Comparison of ENCODE assay signal across 8 cellular contexts in genomic region chr1:42380617-42381423, GRCh38. TPM values are rescaled to one million over a fixed set of nuclear protein-coding genes. Genes with fewer than 3 reads are reported as not detected.
A peak's percentile ranks its signal among the peaks of the same experiment; 100 is the strongest.
DNase-seq lines count a peak whose midpoint lies in the region; ATAC-seq and TF ChIP-seq lines count a peak whose summit lies in the region.

TSS of gene RIMKLA (plus strand) at chr1:42380792. CDS start at chr1:42380935, 143 bp downstream.

- ATAC-seq in GM18861 (IDR thresholded peaks at IDR 0.05; ENCODE audit: unreplicated experiment): peak; percentile 66
- ATAC-seq in HG03095 (IDR thresholded peaks at IDR 0.05; ENCODE audit: unreplicated experiment): peak; percentile 86

- no peaks in the 10 kb centered on the region for H3K79me2 ChIP-seq in fibroblast of lung (ENCODE audit: control insufficient read depth, insufficient read depth, low read length)

- H3K9me3 ChIP-seq in fibroblast of lung (ENCODE audit: control insufficient read depth, insufficient read depth, low read depth, low read length) (no peaks in the 10 kb centered on the region), testis (no peaks in the 10 kb centered on the region)

- peak within 1 kb of the TSS; percentile 64 for H3K4me2 ChIP-seq in fibroblast of lung (ENCODE audit: extremely low read depth, insufficient read depth, low read length)

- intact Hi-C loops in testis (cut with DNase I; ENCODE audit: low total_unique reads): no loop called here

- no peaks in the 10 kb centered on the region for H4K20me1 ChIP-seq in fibroblast of lung (ENCODE audit: control insufficient read depth, extremely low read depth, insufficient read depth, low read length)

- no peak within 1 kb of the TSS for H3K27ac Mint-ChIP-seq in nephron

- H3K36me3 Mint-ChIP-seq in nephron (ENCODE audit: low read depth): no peaks in the 10 kb centered on the region

- H3K27me3 ChIP-seq in fibroblast of lung (ENCODE audit: control insufficient read depth, insufficient read depth, low read length): peaks cover 18% of the 10 kb centered on the region
- H3K27me3 ChIP-seq in testis: no peaks in the 10 kb centered on the region

- no peak within 1 kb of the TSS for H3K9ac ChIP-seq in fibroblast of lung (ENCODE audit: insufficient read depth, low read length)

- peaks cover 75% of the 10 kb centered on the region for H3K27me3 Mint-ChIP-seq in nephron (ENCODE audit: low read depth)

- H3K4me1 Mint-ChIP-seq in nephron: peaks cover 4% of the 10 kb centered on the region

- peak within 1 kb of the TSS; percentile 84 to 87 (median 85) for H3K4me3 Mint-ChIP-seq in nephron

- 1 to 6% methylated on average over 12 to 63 of the region's 100 CpGs for WGBS in testis, 2 donors

- peak within 1 kb of the TSS; percentile 53 for H2AFZ ChIP-seq in fibroblast of lung (ENCODE audit: low read length)

- no peak within 1 kb of the TSS for H3K27ac ChIP-seq in fibroblast of lung (ENCODE audit: insufficient read depth, low read length)
- no peak within 1 kb of the TSS for H3K27ac ChIP-seq in testis

- H3K4me1 ChIP-seq in fibroblast of lung (ENCODE audit: control insufficient read depth, extremely low read depth, insufficient read depth, low read length) (no peaks in the 10 kb centered on the region), testis (no peaks in the 10 kb centered on the region)

- TF ChIP-seq POLR2A in testis (IDR thresholded peaks at IDR 0.05): no peak

- DNase-seq in AG10803 (ENCODE audit: low read depth): peak; percentile 12
- peak; percentile 70 for DNase-seq in NCI-H510A treated with DMSO at 0.1 percent for 48 hours (lab: John Stamatoyannopoulos, UW)
- DNase-seq in activated T-cell treated with anti-CD3 and anti-CD28 coated beads, Interleukin-2, amount 50 U/mL, for 48 hours: peak; percentile 63 to 78
- DNase-seq in fibroblast of lung (ENCODE audit: low read depth in 2 of 2): peak; percentile 6 to 20
- peak; percentile 55 for DNase-seq in testis

- H3K9me3 Mint-ChIP-seq in nephron: no peaks in the 10 kb centered on the region

- TF ChIP-seq CTCF in AG10803 (conservative IDR thresholded peaks at IDR 0.05; ENCODE audit: low read length) (no peak), fibroblast of lung (conservative IDR thresholded peaks at IDR 0.05 in 1 of 2, IDR thresholded peaks at IDR 0.05 in 1 of 2; ENCODE audit: low read depth in 1 of 2, low read length in 2 of 2) (no peak), nephron (IDR thresholded peaks at IDR 0.05; ENCODE audit: unreplicated experiment in 3 of 3) (no peak), testis (IDR thresholded peaks at IDR 0.05) (no peak)

- H3K36me3 ChIP-seq in fibroblast of lung (ENCODE audit: control insufficient read depth, insufficient read depth, low read length): no peaks in the 10 kb centered on the region
- no peaks in the 10 kb centered on the region for H3K36me3 ChIP-seq in testis (ENCODE audit: low read depth, missing control alignments)

- H3K4me3 ChIP-seq in AG10803 (ENCODE audit: low read length) (peak within 1 kb of the TSS; percentile 45), fibroblast of lung (replicated peaks in 1 of 4; ENCODE audit: control extremely low read depth in 1 of 4, insufficient read depth in 1 of 4, low read depth in 3 of 4, low read length in 4 of 4) (peak within 1 kb of the TSS in 3 of 4 experiments; percentile 21 to 46 (median 21)), testis (peak within 1 kb of the TSS; percentile 47 to 53)

RNA-seq across cellular contexts. Expression of gene RIMKLA, which starts in this region (rescaled TPM):
- total RNA-seq in fibroblast of lung (under 0.01 TPM in 2 replicates), testis (1 to 10 TPM; 2.4 to 2.6 TPM)
- polyA plus RNA-seq in fibroblast of lung (0.05 TPM in 1 of 2 replicates, not detected in the other), testis (ENCODE audit: insufficient read depth, low read depth, low replicate concordance) (2.2 TPM)
- polyA plus RNA-seq in fibroblast of lung (2012): not detected in 2 replicates
- polyA minus RNA-seq in fibroblast of lung (ENCODE audit: low replicate concordance): not detected in 2 replicates

Comparison
In these comparisons a context has a peak if more than half of its experiments do, and no peak if none do; other contexts are left out.
1. Peak in DNase-seq, H3K4me3 ChIP-seq and H3K4me2 ChIP-seq in fibroblast of lung; RNA of the gene not detected or under 1 TPM.
2. DNase-seq: peak in every context shown above with its lines; median percentile 70 in activated T-cell treated with anti-CD3 and anti-CD28 coated beads, Interleukin-2, amount 50 U/mL, for 48 hours; 70 in NCI-H510A treated with DMSO at 0.1 percent for 48 hours; 55 in testis; 13 in fibroblast of lung; 12 in AG10803.